Comparison of ENCODE assay signal across 16 cellular contexts in genomic region chr1:62444701-62445100, GRCh38.
"Had no signal": no experiment of that assay in that cellular context is flagged by ENCODE, and none has a peak within 500 bp of the region (broad histone marks: within the 10 kb centered on the region; RNA-seq: fewer than 3 reads in every experiment).

No MANE protein-coding gene starts in this region.

- H3K27ac Mint-ChIP-seq: activated CD8-positive, alpha-beta T cell treated with anti-CD3 and anti-CD28 coated beads for 36 hours; activated T-helper 2 cell treated with anti-CD3 and anti-CD28 coated beads, Interferon-gamma antibody, Interleukin-2, Interleukin-4, amounts not matched to agents 10 μg/mL and 5 μg/mL and 100 μg/mL, durations not matched to agents 14 hours and 24 hours and 36 hours; dendritic cell treated with granulocyte-macrophage colony-stimulating factor and Interleukin-4, amounts not matched to agents 40 ng/mL and 50 ng/mL, for 4 days; effector memory CD8-positive, alpha-beta T cell; nephron; stimulated activated naive CD8-positive, alpha-beta T cell treated with anti-CD3 and anti-CD28 coated beads, Interleukin-15, Interleukin-2, amounts not matched to agents 100 ng/mL and 50 ng/mL, for 24 hours had no signal

- H3K4me3 Mint-ChIP-seq: activated CD8-positive, alpha-beta T cell treated with anti-CD3 and anti-CD28 coated beads for 36 hours; brain; dendritic cell treated with granulocyte-macrophage colony-stimulating factor and Interleukin-4, amounts not matched to agents 40 ng/mL and 50 ng/mL, for 4 days; effector memory CD8-positive, alpha-beta T cell; nephron; stimulated activated naive CD8-positive, alpha-beta T cell treated with anti-CD3 and anti-CD28 coated beads, Interleukin-15, Interleukin-2, amounts not matched to agents 100 ng/mL and 50 ng/mL, for 24 hours had no signal

- FAIRE-seq: keratinocyte had no signal

- H3K9me3 ChIP-seq: left lung, upper lobe of right lung had no signal

- DNase-seq: activated CD8-positive, alpha-beta memory T cell treated with anti-CD3 and anti-CD28 coated beads, Interleukin-2, amount 50 U/mL, for 4 hours; activated CD8-positive, alpha-beta T cell treated with anti-CD3 and anti-CD28 coated beads for 36 hours; amygdala; cerebellar nuclear complex; effector memory CD8-positive, alpha-beta T cell; left lung; mesenchymal stem cell; stimulated activated CD4-positive, alpha-beta T cell treated with anti-CD3 and anti-CD28 coated beads, Interleukin-2, amount 100 ng/mL, for 48 hours; upper lobe of right lung had no signal

- ATAC-seq: activated CD8-positive, alpha-beta T cell treated with anti-CD3 and anti-CD28 coated beads for 36 hours; activated naive CD4-positive, alpha-beta T cell treated with anti-CD3 and anti-CD28 coated beads, Interleukin-2, amount 50 U/mL, for 72 hours; effector memory CD8-positive, alpha-beta T cell; left lung; upper lobe of right lung had no signal

- H3K27me3 Mint-ChIP-seq: activated CD8-positive, alpha-beta T cell treated with anti-CD3 and anti-CD28 coated beads for 36 hours; brain; dendritic cell treated with granulocyte-macrophage colony-stimulating factor and Interleukin-4, amounts not matched to agents 40 ng/mL and 50 ng/mL, for 4 days; effector memory CD8-positive, alpha-beta T cell; stimulated activated naive CD8-positive, alpha-beta T cell treated with anti-CD3 and anti-CD28 coated beads, Interleukin-15, Interleukin-2, amounts not matched to agents 100 ng/mL and 50 ng/mL, for 24 hours had no signal

- H3K27me3 ChIP-seq: left lung, upper lobe of right lung had no signal

- H3K4me3 ChIP-seq: left lung, upper lobe of right lung had no signal

- H3K9me3 Mint-ChIP-seq: activated CD8-positive, alpha-beta T cell treated with anti-CD3 and anti-CD28 coated beads for 36 hours; activated naive CD4-positive, alpha-beta T cell treated with anti-CD3 and anti-CD28 coated beads, Interleukin-2, amount 50 U/mL, for 72 hours; activated T-helper 2 cell treated with anti-CD3 and anti-CD28 coated beads, Interferon-gamma antibody, Interleukin-2, Interleukin-4, amounts not matched to agents 10 μg/mL and 5 μg/mL and 100 μg/mL, durations not matched to agents 14 hours and 24 hours and 36 hours; brain; dendritic cell treated with granulocyte-macrophage colony-stimulating factor and Interleukin-4, amounts not matched to agents 40 ng/mL and 50 ng/mL, for 4 days; effector memory CD8-positive, alpha-beta T cell; nephron; stimulated activated naive CD8-positive, alpha-beta T cell treated with anti-CD3 and anti-CD28 coated beads, Interleukin-15, Interleukin-2, amounts not matched to agents 100 ng/mL and 50 ng/mL, for 24 hours had no signal

- H3K4me1 ChIP-seq: upper lobe of right lung had no signal

- H3K27ac ChIP-seq: left lung, upper lobe of right lung had no signal
